Comparison of ENCODE assay signal across 8 cellular contexts in the genomic region with DNA sequence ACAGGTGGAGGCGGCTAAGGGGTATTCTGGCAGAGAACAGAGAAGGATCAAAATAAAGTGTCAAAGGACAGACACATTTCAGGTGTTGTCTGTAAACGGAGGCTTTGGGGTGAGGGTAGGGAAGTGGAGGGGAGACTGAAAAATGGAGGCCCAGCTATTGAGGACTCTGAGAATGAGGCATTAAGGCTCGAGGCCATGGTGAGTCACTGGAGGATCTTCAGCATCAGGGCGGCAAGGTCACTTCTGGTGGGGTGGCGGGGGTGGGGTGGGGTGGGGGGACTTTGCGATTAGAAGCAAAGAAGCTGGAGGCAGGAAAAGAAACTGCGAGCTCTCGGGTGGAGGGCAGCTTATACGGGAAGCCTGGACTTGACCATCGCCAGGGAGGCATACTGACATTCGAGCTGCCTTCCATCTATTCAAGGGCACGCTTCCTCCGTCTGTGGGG. TPM values are rescaled to one million over a fixed set of nuclear protein-coding genes. Genes with fewer than 3 reads are reported as not detected.
DNase-seq lines count a peak whose midpoint lies in the region; ATAC-seq and TF ChIP-seq lines count a peak whose summit lies in the region.

No MANE protein-coding gene starts in this region.

- no peaks in the 10 kb centered on the region for H3K9me3 ChIP-seq in OCI-LY1 (ENCODE audit: low read length)
- H3K9me3 ChIP-seq in lung (ENCODE audit: control insufficient read depth in 2 of 2, insufficient read depth in 1 of 2, low read length in 1 of 2) = no peaks in the 10 kb centered on the region
- no peaks in the 10 kb centered on the region for H3K9me3 ChIP-seq in testis

- peak overlapping the region; percentile 62 for H3K9ac ChIP-seq in OCI-LY1 (ENCODE audit: low read length)

- TF ChIP-seq CTCF in GM12865 (IDR thresholded peaks at IDR 0.05; ENCODE audit: insufficient read depth, low read depth, low read length, missing control alignments) = no peak
- TF ChIP-seq CTCF in OCI-LY1 (IDR thresholded peaks at IDR 0.05; ENCODE audit: low read length) = no peak
- TF ChIP-seq CTCF in lung (IDR thresholded peaks at IDR 0.05; ENCODE audit: control extremely low read depth, extremely low read depth) = no peak
- no peak for TF ChIP-seq CTCF in testis (IDR thresholded peaks at IDR 0.05)

- H3K79me2 ChIP-seq in OCI-LY1 (ENCODE audit: insufficient read depth, low read length) = peaks cover 22% of the 10 kb centered on the region

- DNase-seq in GM12865 (ENCODE audit: low read depth) (peak; percentile 17), caudate nucleus (lab: John Stamatoyannopoulos, UW) (peak in 5 of 61 donors; percentile 33 to 66 (median 53)), lung (ENCODE audit: low spot score) (no peak), testis (peak; percentile 33), NCI-H1048 (lab: John Stamatoyannopoulos, UW) (no peak), NCI-H446 treated with DMSO at 0.1 percent for 48 hours (lab: John Stamatoyannopoulos, UW) (no peak)

- H4K20me1 ChIP-seq in OCI-LY1 (ENCODE audit: insufficient read depth, low read length) = no peaks in the 10 kb centered on the region

- H3K4me1 ChIP-seq in OCI-LY1 (ENCODE audit: insufficient read depth, low read length, severe bottlenecking) = peaks cover 15% of the 10 kb centered on the region
- H3K4me1 ChIP-seq in lung (ENCODE audit: control insufficient read depth in 2 of 2, insufficient read depth in 2 of 2, low read length in 2 of 2) = peaks cover 0 to 6% of the 10 kb centered on the region in 2 donors
- peaks cover 4% of the 10 kb centered on the region for H3K4me1 ChIP-seq in testis

- H3K4me3 ChIP-seq in GM12865 (ENCODE audit: low read depth, low read length) (peak overlapping the region; percentile 90), OCI-LY1 (ENCODE audit: low read depth, low read length, poor library complexity, severe bottlenecking) (peak overlapping the region; percentile 69), lung (peak overlapping the region; percentile 63), testis (peak overlapping the region; percentile 81 to 93)

- no peak for TF ChIP-seq POLR2A in testis (IDR thresholded peaks at IDR 0.05)

- H3K4me2 ChIP-seq in OCI-LY1 (ENCODE audit: low read length) = peak overlapping the region; percentile 88

- no peaks in the 10 kb centered on the region for H3K9me2 ChIP-seq in OCI-LY1 (ENCODE audit: low read depth, low read length)

- peak; percentile 2 for ATAC-seq in lung (ENCODE audit: insufficient read depth, low FRiP score)
- ATAC-seq in HG03457 (IDR thresholded peaks at IDR 0.05; ENCODE audit: unreplicated experiment) = no peak

- H3F3A ChIP-seq in OCI-LY1 (ENCODE audit: insufficient read depth, low read length) = no peaks in the 10 kb centered on the region; the same call in 1 of the 2 replicates

- H3K27ac ChIP-seq in OCI-LY1 (ENCODE audit: low read depth, low read length, poor library complexity, severe bottlenecking) (no peak overlapping the region), caudate nucleus (ENCODE audit: low read depth, low read length) (peak overlapping the region; percentile 99), lung (ENCODE audit: low read depth in 1 of 2, low read length in 1 of 2) (peak overlapping the region; percentile 83 to 86), testis (peak overlapping the region; percentile 37 to 83)

- intact Hi-C loops in testis (cut with DNase I; ENCODE audit: low total_unique reads) = no loop called here

- H3K27me3 ChIP-seq in OCI-LY1 (ENCODE audit: insufficient read depth, low read length) = no peaks in the 10 kb centered on the region
- H3K27me3 ChIP-seq in lung (ENCODE audit: control insufficient read depth, insufficient read depth) = no peaks in the 10 kb centered on the region
- H3K27me3 ChIP-seq in testis = no peaks in the 10 kb centered on the region

- H3K36me3 ChIP-seq in OCI-LY1 (ENCODE audit: insufficient read depth, low read length) = no peaks in the 10 kb centered on the region
- H3K36me3 ChIP-seq in lung (ENCODE audit: control insufficient read depth in 2 of 2, insufficient read depth in 2 of 2, low read length in 2 of 2) = no peaks in the 10 kb centered on the region
- no peaks in the 10 kb centered on the region for H3K36me3 ChIP-seq in testis (ENCODE audit: low read depth, missing control alignments)

- 10 to 13% methylated on average over 13 of the region's 13 CpGs for WGBS in lung, 2 donors
- 7 to 8% methylated on average over 13 of the region's 13 CpGs for WGBS in testis, 2 donors

- H2AFZ ChIP-seq in OCI-LY1 (ENCODE audit: low read length) = no peak overlapping the region

RNA-seq across cellular contexts. Expression of gene PCGF5, which starts 58.4 kb away (rescaled TPM):
- total RNA-seq in lung (10 to 100 TPM; 36.3 to 36.9 TPM), testis (10 to 100 TPM; 36.8 to 50.2 TPM)
- polyA plus RNA-seq in lung (10 to 100 TPM; 27.2 to 29.0 TPM), testis (ENCODE audit: insufficient read depth, low read depth, low replicate concordance) (68.9 TPM)

Comparison
In these comparisons a context has a peak if more than half of its experiments do, and no peak if none do; other contexts are left out.
1. DNase-seq: peak in GM12865 (single experiment) and testis (single experiment); none in lung (single experiment), NCI-H1048 (single experiment) and NCI-H446 treated with DMSO at 0.1 percent for 48 hours (single experiment).
2. Peak in every context shown above with its lines, with median percentiles within 50 percentile points of each other: H3K4me3 ChIP-seq.